14 cellular contexts compared by ENCODE assay signal in genomic region chr6:155543141-155543870, GRCh38.
A peak's percentile ranks its signal among the peaks of the same experiment; 100 is the strongest.
DNase-seq lines count a peak whose midpoint lies in the region; ATAC-seq and TF ChIP-seq lines count a peak whose summit lies in the region.
"Had no signal": no experiment of that assay in that cellular context is flagged by ENCODE, and none has a peak within 500 bp of the region (broad histone marks: within the 10 kb centered on the region; RNA-seq: fewer than 3 reads in every experiment).

No MANE protein-coding gene starts in this region.

- CTCF ChIA-PET in activated naive CD4-positive, alpha-beta T cell treated with anti-CD3 and anti-CD28 coated beads for 36 hours (lab: Charles Lee), result interaction anchor here (0.7 to 1.0 kb wide), 2 partner anchors 42 to 215 kb away, joined by 3 to 5 read pairs; no protein-coding TSS in a partner anchor

- intact Hi-C loops in activated naive CD4-positive, alpha-beta T cell treated with anti-CD3 and anti-CD28 coated beads for 36 hours (cut with micrococcal nuclease), result no loop called here
- intact Hi-C loops in psoas muscle (cut with DNase I), result no loop called here

- no peaks in the 10 kb centered on the region for H3K27me3 ChIP-seq in psoas muscle (ENCODE audit: insufficient read depth in 3 of 3, low read length in 2 of 3)

- TF ChIP-seq CTCF in retinal pigment epithelial cell (conservative IDR thresholded peaks at IDR 0.05; ENCODE audit: low read depth, low read length), result no peak
- TF ChIP-seq CTCF in psoas muscle (IDR thresholded peaks at IDR 0.05), result no peak

- H3K36me3 Mint-ChIP-seq in activated naive CD4-positive, alpha-beta T cell treated with anti-CD3 and anti-CD28 coated beads for 36 hours (ENCODE audit: low read depth), result no peaks in the 10 kb centered on the region

- H3K4me3 ChIP-seq in retinal pigment epithelial cell (ENCODE audit: low read length) (no peak overlapping the region), psoas muscle (no peak overlapping the region)

- no peak overlapping the region for H3K4me3 Mint-ChIP-seq in activated naive CD4-positive, alpha-beta T cell treated with anti-CD3 and anti-CD28 coated beads for 36 hours

- no peak overlapping the region for H3K27ac Mint-ChIP-seq in activated naive CD4-positive, alpha-beta T cell treated with anti-CD3 and anti-CD28 coated beads for 36 hours

- ATAC-seq in HG02870 (IDR thresholded peaks at IDR 0.05; ENCODE audit: unreplicated experiment) (no peak), psoas muscle (no peak)
- ATAC-seq: Panc1 had no signal

- no peaks in the 10 kb centered on the region for H3K9me3 Mint-ChIP-seq in activated naive CD4-positive, alpha-beta T cell treated with anti-CD3 and anti-CD28 coated beads for 36 hours

- WGBS in psoas muscle, 3 donors, result 41 to 46% (median 45%) methylated on average over 6 of the region's 6 CpGs

- no peaks in the 10 kb centered on the region for H3K27me3 Mint-ChIP-seq in activated naive CD4-positive, alpha-beta T cell treated with anti-CD3 and anti-CD28 coated beads for 36 hours (ENCODE audit: low read depth)

- H3K27ac ChIP-seq in psoas muscle, result no peak overlapping the region

- no peaks in the 10 kb centered on the region for H3K9me3 ChIP-seq in psoas muscle

- H3K4me1 Mint-ChIP-seq in activated naive CD4-positive, alpha-beta T cell treated with anti-CD3 and anti-CD28 coated beads for 36 hours (ENCODE audit: low read depth), result peaks cover 12% of the 10 kb centered on the region

- DNase-seq in EH (ENCODE audit: low read depth), result peak; percentile 40
- DNase-seq in SW480 (ENCODE audit: low spot score), result peak; percentile 43
- DNase-seq in foreskin melanocyte, result peak; percentile 44
- peak; percentile 83 for DNase-seq in retinal pigment epithelial cell (ENCODE audit: low read depth)
- DNase-seq in activated naive CD4-positive, alpha-beta T cell treated with anti-CD3 and anti-CD28 coated beads for 36 hours, result no peak
- no peak for DNase-seq in psoas muscle
- no peak for DNase-seq in T-helper 1 cell
- DNase-seq: C1 segment of cervical spinal cord, NCI-H1417 treated with DMSO at 0.1 percent for 48 hours, NCI-H187 treated with DMSO at 0.1 percent for 48 hours, NCI-H446 treated with DMSO at 0.1 percent for 48 hours, NCI-H69 had no signal

- H3K4me1 ChIP-seq in psoas muscle, result no peaks in the 10 kb centered on the region

- H3K36me3 ChIP-seq in psoas muscle (ENCODE audit: insufficient read depth in 1 of 2, low read depth in 1 of 2), result no peaks in the 10 kb centered on the region

Comparison
In these comparisons a context has a peak if more than half of its experiments do, and no peak if none do; other contexts are left out.
1. DNase-seq: peak in EH (single experiment), SW480 (single experiment), foreskin melanocyte (single experiment) and retinal pigment epithelial cell (single experiment); none in activated naive CD4-positive, alpha-beta T cell treated with anti-CD3 and anti-CD28 coated beads for 36 hours (single experiment), psoas muscle (0 of 2) and T-helper 1 cell (0 of 5).